Comparison of ENCODE assay signal across 1 cellular context in genomic region chr9:87535817-87536539, GRCh38.
A peak's percentile ranks its signal among the peaks of the same experiment; 100 is the strongest.
TF ChIP-seq lines count a peak whose summit lies in the region.

No MANE protein-coding gene starts in this region.

TF ChIP-seq in K562, 482 proteins besides CTCF, POLR2A, EP300 and RAD21 (continued from another document and continues in another):
- TF ChIP-seq E2F1 (CRISPR knock-in tag; IDR thresholded peaks at IDR 0.05) (no peak), YBX1 (IDR thresholded peaks at IDR 0.05) (no peak), MTF1 (CRISPR knock-in tag; IDR thresholded peaks at IDR 0.05; ENCODE audit: borderline replicate concordance) (no peak), ERF (CRISPR knock-in tag; IDR thresholded peaks at IDR 0.05) (no peak), ETV1 (tag; conservative IDR thresholded peaks at IDR 0.05; ENCODE audit: low read depth) (peak; percentile 60), SP1 (CRISPR knock-in tag; IDR thresholded peaks at IDR 0.05) (no peak), FOXJ2 (tag; IDR thresholded peaks at IDR 0.05) (peak; percentile 74), DIDO1 (tag; IDR thresholded peaks at IDR 0.05; ENCODE audit: low read depth) (no peak), ZNF316 (IDR thresholded peaks at IDR 0.05) (peak; percentile 17; the same call in 1 of the 2 replicates), SMARCA4 (IDR thresholded peaks at IDR 0.05) (0 out of 2 replicates have a peak, but pooled peaks have one; percentile 17), CEBPZ (IDR thresholded peaks at IDR 0.05; ENCODE audit: borderline replicate concordance, low read depth, low read length) (no peak), KDM4B (IDR thresholded peaks at IDR 0.05; ENCODE audit: borderline replicate concordance in 2 of 2, low read depth in 1 of 2) (no peak), BCOR (IDR thresholded peaks at IDR 0.05) (no peak), NFE2 (IDR thresholded peaks at IDR 0.05; ENCODE audit: low read depth) (peak; percentile 35; the same call in 1 of the 2 replicates), PHF8 (IDR thresholded peaks at IDR 0.05; ENCODE audit: borderline replicate concordance, low read length) (no peak), NKRF (IDR thresholded peaks at IDR 0.05; ENCODE audit: borderline replicate concordance) (no peak), MLLT1 (IDR thresholded peaks at IDR 0.05) (no peak), TAF7 (tag; IDR thresholded peaks at IDR 0.05) (no peak), HES1 (IDR thresholded peaks at IDR 0.05; ENCODE audit: low read depth) (no peak), FOXA1 (IDR thresholded peaks at IDR 0.05; ENCODE audit: borderline replicate concordance) (no peak), L3MBTL2 (IDR thresholded peaks at IDR 0.05) (peak; percentile 75), CLOCK (CRISPR knock-in tag; IDR thresholded peaks at IDR 0.05; ENCODE audit: borderline replicate concordance) (no peak), NFATC3 (IDR thresholded peaks at IDR 0.05) (peak; percentile 96; the same call in 1 of the 2 replicates), HMGXB4 (CRISPR knock-in tag; IDR thresholded peaks at IDR 0.05) (no peak), POLR2G (IDR thresholded peaks at IDR 0.05; ENCODE audit: low read depth, low read length) (no peak), ZNF134 (CRISPR knock-in tag; conservative IDR thresholded peaks at IDR 0.05) (no peak), ZNF584 (CRISPR knock-in tag; IDR thresholded peaks at IDR 0.05; ENCODE audit: low read depth) (no peak), ZNF639 (CRISPR knock-in tag; conservative IDR thresholded peaks at IDR 0.05 in 1 of 2, IDR thresholded peaks at IDR 0.05 in 1 of 2) (no peak), CHD2 (IDR thresholded peaks at IDR 0.05; ENCODE audit: low read depth, low read length) (no peak), SNRNP70 (optimal IDR thresholded peaks at IDR 0.05; ENCODE audit: low read depth, low read length) (no peak), REST (CRISPR knock-in tag; IDR thresholded peaks at IDR 0.05; ENCODE audit: low read depth) (no peak), RCOR1 (IDR thresholded peaks at IDR 0.05; ENCODE audit: borderline replicate concordance in 1 of 2, low read depth in 2 of 2, low read length in 2 of 2) (peak in 1 of 2 experiments; percentile 57; a peak in 1 of 4 replicates), MYC (IDR thresholded peaks at IDR 0.05; ENCODE audit: low read depth, low read length) (peak; percentile 60; the same call in 1 of the 2 replicates), MYC (CRISPR knock-in tag; IDR thresholded peaks at IDR 0.05; ENCODE audit: borderline replicate concordance, low read depth) (no peak), TARDBP (IDR thresholded peaks at IDR 0.05) (no peak), TEAD4 (IDR thresholded peaks at IDR 0.05; ENCODE audit: low read length) (0 out of 2 replicates have a peak, but pooled peaks have one; percentile 21), TEAD4 (CRISPR knock-in tag; IDR thresholded peaks at IDR 0.05; ENCODE audit: borderline replicate concordance) (no peak), CBFA2T2 (conservative IDR thresholded peaks at IDR 0.05) (no peak), EZH2 (IDR thresholded peaks at IDR 0.05; ENCODE audit: borderline replicate concordance, low read depth, low read length) (no peak)
- TF ChIP-seq, protein P1, sequence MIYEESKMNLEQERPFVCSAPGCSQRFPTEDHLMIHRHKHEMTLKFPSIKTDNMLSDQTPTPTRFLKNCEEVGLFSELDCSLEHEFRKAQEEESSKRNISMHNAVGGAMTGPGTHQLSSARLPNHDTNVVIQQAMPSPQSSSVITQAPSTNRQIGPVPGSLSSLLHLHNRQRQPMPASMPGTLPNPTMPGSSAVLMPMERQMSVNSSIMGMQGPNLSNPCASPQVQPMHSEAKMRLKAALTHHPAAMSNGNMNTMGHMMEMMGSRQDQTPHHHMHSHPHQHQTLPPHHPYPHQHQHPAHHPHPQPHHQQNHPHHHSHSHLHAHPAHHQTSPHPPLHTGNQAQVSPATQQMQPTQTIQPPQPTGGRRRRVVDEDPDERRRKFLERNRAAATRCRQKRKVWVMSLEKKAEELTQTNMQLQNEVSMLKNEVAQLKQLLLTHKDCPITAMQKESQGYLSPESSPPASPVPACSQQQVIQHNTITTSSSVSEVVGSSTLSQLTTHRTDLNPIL (CRISPR knock-in tag; IDR thresholded peaks at IDR 0.05): no peak
- TF ChIP-seq, protein P2, sequence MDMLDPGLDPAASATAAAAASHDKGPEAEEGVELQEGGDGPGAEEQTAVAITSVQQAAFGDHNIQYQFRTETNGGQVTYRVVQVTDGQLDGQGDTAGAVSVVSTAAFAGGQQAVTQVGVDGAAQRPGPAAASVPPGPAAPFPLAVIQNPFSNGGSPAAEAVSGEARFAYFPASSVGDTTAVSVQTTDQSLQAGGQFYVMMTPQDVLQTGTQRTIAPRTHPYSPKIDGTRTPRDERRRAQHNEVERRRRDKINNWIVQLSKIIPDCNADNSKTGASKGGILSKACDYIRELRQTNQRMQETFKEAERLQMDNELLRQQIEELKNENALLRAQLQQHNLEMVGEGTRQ (CRISPR knock-in tag; IDR thresholded peaks at IDR 0.05): peak; percentile 28; the same call in 1 of the 2 replicates
